Comparison of ENCODE assay signal across 18 cellular contexts in genomic region chr2:128799736-128800135, GRCh38.
DNase-seq lines count a peak whose midpoint lies in the region; ATAC-seq and TF ChIP-seq lines count a peak whose summit lies in the region.
"Had no signal": no experiment of that assay in that cellular context is flagged by ENCODE, and none has a peak within 500 bp of the region (broad histone marks: within the 10 kb centered on the region; RNA-seq: fewer than 3 reads in every experiment).

No MANE protein-coding gene starts in this region.

- no peak for TF ChIP-seq POLR2A in gastrocnemius medialis (IDR thresholded peaks at IDR 0.05)

- H3K23ac ChIP-seq in neuronal stem cell (ENCODE audit: low read depth, low read length, poor library complexity) = no peak overlapping the region

- H3K79me1 ChIP-seq in neuronal stem cell (ENCODE audit: low read depth, low read length) = no peaks in the 10 kb centered on the region

- no peak overlapping the region for H3K4ac ChIP-seq in neuronal stem cell (ENCODE audit: low read length)

- intact Hi-C loops in gastrocnemius medialis (cut with DNase I; ENCODE audit: low total_unique reads) = no loop called here

- TF ChIP-seq CTCF in MM.1S (IDR thresholded peaks at IDR 0.05; ENCODE audit: low read length) (no peak), gastrocnemius medialis (IDR thresholded peaks at IDR 0.05 in 4 of 5, conservative IDR thresholded peaks at IDR 0.05 in 1 of 5) (no peak)

- no peak overlapping the region for H2BK15ac ChIP-seq in neuronal stem cell (ENCODE audit: low read length)

- H3K27ac ChIP-seq in MM.1S (ENCODE audit: low read length) (peak overlapping the region; percentile 73; the same call in 1 of the 2 replicates), caudate nucleus (ENCODE audit: low read depth, low read length) (peak overlapping the region; percentile 4), gastrocnemius medialis (peak overlapping the region in 3 of 4 donors; percentile 73 to 79 (median 75)), neuronal stem cell (replicated peaks; ENCODE audit: low read length) (no peak overlapping the region)
- H3K27ac ChIP-seq: SJSA1 had no signal

- no peaks in the 10 kb centered on the region for H3K9me2 ChIP-seq in MM.1S (replicated peaks; ENCODE audit: insufficient read depth, low read length)

- H3F3A ChIP-seq in MM.1S (ENCODE audit: insufficient read depth, low read length) = peaks cover 6% of the 10 kb centered on the region; the same call in 1 of the 2 replicates

- H3K9ac ChIP-seq in MM.1S (ENCODE audit: low read length) = no peak overlapping the region
- H3K9ac ChIP-seq in neuronal stem cell (ENCODE audit: low read depth, low read length, poor library complexity) = no peak overlapping the region

- no peak overlapping the region for H2BK5ac ChIP-seq in neuronal stem cell (ENCODE audit: low read length)

- H3K4me2 ChIP-seq in MM.1S (ENCODE audit: low read depth, low read length) (no peak overlapping the region), neuronal stem cell (ENCODE audit: insufficient read depth, low read length, poor library complexity, severe bottlenecking) (no peak overlapping the region)

- H4K20me1 ChIP-seq in MM.1S (ENCODE audit: insufficient read depth, low read length) = no peaks in the 10 kb centered on the region

- in situ Hi-C loops in gastrocnemius medialis (cut with MboI; ENCODE audit: low sequenced_read_pairs in 4 of 4) = no loop called here

- H3K14ac ChIP-seq in neuronal stem cell (ENCODE audit: low read length) = no peak overlapping the region

- no peak overlapping the region for H2BK12ac ChIP-seq in neuronal stem cell (ENCODE audit: low read length)

- no peaks in the 10 kb centered on the region for H3K27me3 ChIP-seq in MM.1S (replicated peaks; ENCODE audit: insufficient read depth, low read length)
- H3K27me3 ChIP-seq in gastrocnemius medialis = no peaks in the 10 kb centered on the region
- H3K27me3 ChIP-seq in neuronal stem cell (ENCODE audit: control insufficient read depth in 3 of 3, insufficient read depth in 3 of 3, low read depth in 1 of 3, low read length in 3 of 3) = peaks cover 0 to 10% (median 0%) of the 10 kb centered on the region in 3 experiments
- H3K27me3 ChIP-seq: SJSA1 had no signal

- no peak overlapping the region for H3K4me3 ChIP-seq in MM.1S (ENCODE audit: low read length)
- no peak overlapping the region for H3K4me3 ChIP-seq in gastrocnemius medialis
- no peak overlapping the region for H3K4me3 ChIP-seq in neuronal stem cell (ENCODE audit: low read length in 2 of 2)
- H3K4me3 ChIP-seq: SJSA1 had no signal

- no peak overlapping the region for H4K8ac ChIP-seq in neuronal stem cell (ENCODE audit: low read depth, low read length)

- H2AK5ac ChIP-seq in neuronal stem cell (ENCODE audit: low read depth, low read length) = no peak overlapping the region

- no peak overlapping the region for H2BK120ac ChIP-seq in neuronal stem cell (ENCODE audit: low read depth, low read length)

- no peak overlapping the region for H4K91ac ChIP-seq in neuronal stem cell (ENCODE audit: low read depth, low read length, poor library complexity)

- H3K9me3 ChIP-seq in MM.1S (replicated peaks; ENCODE audit: insufficient read depth, low read length) (no peaks in the 10 kb centered on the region), gastrocnemius medialis (no peaks in the 10 kb centered on the region), neuronal stem cell (replicated peaks in 1 of 2; ENCODE audit: control insufficient read depth in 2 of 2, insufficient read depth in 1 of 2, low read depth in 1 of 2, low read length in 2 of 2) (no peaks in the 10 kb centered on the region)
- H3K9me3 ChIP-seq: SJSA1 had no signal

- no CpG with 5 or more reads among the region's 2 CpGs for WGBS in neuronal stem cell (ENCODE audit: extremely low coverage in 2 of 2, insufficient read length in 2 of 2, insufficient replicate concordance in 1 of 2), 2 donors

- H3K36me3 ChIP-seq in MM.1S (replicated peaks; ENCODE audit: insufficient read depth, low read length) = no peaks in the 10 kb centered on the region
- H3K36me3 ChIP-seq in gastrocnemius medialis = no peaks in the 10 kb centered on the region
- no peaks in the 10 kb centered on the region for H3K36me3 ChIP-seq in neuronal stem cell (replicated peaks in 1 of 2; ENCODE audit: control insufficient read depth in 2 of 2, insufficient read depth in 2 of 2, low read length in 2 of 2)
- H3K36me3 ChIP-seq: SJSA1 had no signal

- H2AFZ ChIP-seq in MM.1S (ENCODE audit: low read length) (no peak overlapping the region), neuronal stem cell (ENCODE audit: low read length) (no peak overlapping the region)

- no peaks in the 10 kb centered on the region for H3K79me2 ChIP-seq in MM.1S (ENCODE audit: low read length)

- H3K18ac ChIP-seq in neuronal stem cell (ENCODE audit: low read length) = no peak overlapping the region

- no peak for ATAC-seq in gastrocnemius medialis
- no peak for ATAC-seq in HG03196 (IDR thresholded peaks at IDR 0.05; ENCODE audit: unreplicated experiment)
- ATAC-seq: HCT116 had no signal

- no peak for DNase-seq in MM.1S
- DNase-seq in NCI-H1048 (lab: John Stamatoyannopoulos, UW) = peak; percentile 68
- no peak for DNase-seq in caudate nucleus (lab: John Stamatoyannopoulos, UW)
- DNase-seq in gastrocnemius medialis = no peak
- DNase-seq in neuronal stem cell (ENCODE audit: low spot score) = no peak
- DNase-seq in activated T-cell treated with anti-CD3 and anti-CD28 coated beads, Interleukin-2, amount 50 U/mL, for 48 hours = no peak
- DNase-seq: CD4-positive, CD25-positive, alpha-beta regulatory T cell; EL; GF-D8; KG1; NCI-H1105; NCI-H1694; NCI-H2107; NCI-H2227 treated with DMSO at 0.1 percent for 48 hours; OCI-M1 had no signal

- H3K4me1 ChIP-seq in MM.1S (ENCODE audit: low read length) (peaks cover 20% of the 10 kb centered on the region), gastrocnemius medialis (peaks cover 18 to 23% of the 10 kb centered on the region in 2 donors), neuronal stem cell (ENCODE audit: control insufficient read depth in 2 of 2, insufficient read depth in 1 of 2, low read depth in 1 of 2, low read length in 2 of 2) (no peaks in the 10 kb centered on the region)
- H3K4me1 ChIP-seq: SJSA1 had no signal
